Comparison of ENCODE assay signal across 10 cellular contexts in the genomic region with DNA sequence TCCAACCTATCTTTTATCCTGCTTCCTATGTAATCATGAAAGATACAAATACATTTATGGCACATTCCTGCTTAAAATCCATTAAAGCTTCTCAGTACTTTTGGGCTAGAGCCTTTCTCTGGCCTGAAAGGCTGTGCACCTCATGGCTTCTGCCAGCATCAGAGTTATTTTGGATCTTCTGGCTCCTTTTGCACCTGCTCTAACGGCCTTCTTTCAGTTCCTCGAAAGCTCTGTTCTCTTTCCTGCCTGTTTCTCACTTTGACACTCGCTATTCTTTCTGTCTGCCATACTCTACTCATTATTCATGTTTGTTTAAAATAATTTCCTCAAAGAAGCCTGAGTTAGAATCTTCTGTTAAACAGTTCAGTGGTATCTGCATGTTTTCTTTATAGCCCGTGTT.
DNase-seq lines count a peak whose midpoint lies in the region; ATAC-seq, FAIRE-seq and TF ChIP-seq lines count a peak whose summit lies in the region.
"Had no signal": no experiment of that assay in that cellular context is flagged by ENCODE, and none has a peak within 500 bp of the region (broad histone marks: within the 10 kb centered on the region; RNA-seq: fewer than 3 reads in every experiment).

No MANE protein-coding gene starts in this region.

- FAIRE-seq in GM12891 (lab: Jason Lieb, UNC) = no peak

- intact Hi-C loops in Right ventricle myocardium superior (cut with DNase I) = no loop called here

- peak; percentile 20 for DNase-seq in GM12891 (ENCODE audit: insufficient read length, low spot score)
- DNase-seq in NCI-H187 (lab: John Stamatoyannopoulos, UW) = no peak
- no peak for DNase-seq in Right ventricle myocardium superior
- DNase-seq in SW 1271 (lab: John Stamatoyannopoulos, UW) = no peak
- DNase-seq in HCEC 1CT = no peak
- DNase-seq: mammary epithelial cell, right cardiac atrium had no signal

- ATAC-seq in GM19438 (IDR thresholded peaks at IDR 0.05; ENCODE audit: low read depth, unreplicated experiment) (peak; percentile 43), HG02852 (IDR thresholded peaks at IDR 0.05; ENCODE audit: unreplicated experiment) (peak; percentile 46), HG03558 (IDR thresholded peaks at IDR 0.05; ENCODE audit: extremely low read depth, unreplicated experiment) (peak; percentile 35), Right ventricle myocardium superior (ENCODE audit: poor library complexity) (no peak)
- ATAC-seq: right cardiac atrium had no signal

- TF ChIP-seq POLR2A in GM12891 (IDR thresholded peaks at IDR 0.05; ENCODE audit: low read depth, low read length) = no peak

TF ChIP-seq in GM12891, 5 proteins besides CTCF, POLR2A, EP300 and RAD21:
- no peak for TF ChIP-seq POLR2AphosphoS5 (IDR thresholded peaks at IDR 0.05; ENCODE audit: low read depth, low read length)
- peak; percentile 94 for TF ChIP-seq SPI1 (IDR thresholded peaks at IDR 0.05; ENCODE audit: low read depth, low read length)
- TF ChIP-seq PAX5 (IDR thresholded peaks at IDR 0.05; ENCODE audit: insufficient read depth, low read length, severe bottlenecking) = peak; percentile 28
- no peak for TF ChIP-seq TAF1 (IDR thresholded peaks at IDR 0.05; ENCODE audit: low read depth, low read length)
